In genomic region chr6:107318100-107318736, GRCh38 we compare ENCODE assay signal across 8 cellular contexts.
DNase-seq lines count a peak whose midpoint lies in the region; ATAC-seq lines count a peak whose summit lies in the region.

No MANE protein-coding gene starts in this region.

- H3K4me1 Mint-ChIP-seq in activated naive CD8-positive, alpha-beta T cell treated with anti-CD3 and anti-CD28 coated beads, Interleukin-2, amount 10 ng/mL, durations not matched to agents 7 days and 5 days = peaks cover 6% of the 10 kb centered on the region

- peaks cover 6% of the 10 kb centered on the region for H3K36me3 Mint-ChIP-seq in activated naive CD8-positive, alpha-beta T cell treated with anti-CD3 and anti-CD28 coated beads, Interleukin-2, amount 10 ng/mL, durations not matched to agents 7 days and 5 days

- no peak overlapping the region for H3K27ac ChIP-seq in right cardiac atrium (ENCODE audit: low read length)

- POLR2A ChIA-PET in activated naive CD8-positive, alpha-beta T cell treated with anti-CD3 and anti-CD28 coated beads, Interleukin-2, amount 10 ng/mL, durations not matched to agents 7 days and 5 days (lab: Charles Lee) = interaction anchor here (0.8 to 2.0 kb wide), 6 partner anchors 141 to 530 kb away, joined by 3 to 16 read pairs (median 3); partner anchors contain the start of gene PDSS2

- ATAC-seq in HG03520 (IDR thresholded peaks at IDR 0.05; ENCODE audit: unreplicated experiment) (peak; percentile 58), right cardiac atrium (peak; percentile 89 to 90)
- peak; percentile 72 for ATAC-seq in activated naive CD8-positive, alpha-beta T cell treated with anti-CD3 and anti-CD28 coated beads, Interleukin-2, amount 10 ng/mL, durations not matched to agents 7 days and 5 days (ENCODE audit: low read depth)

- 57% methylated on average over 9 of the region's 9 CpGs for WGBS in right cardiac atrium

- H3K27me3 Mint-ChIP-seq in activated naive CD8-positive, alpha-beta T cell treated with anti-CD3 and anti-CD28 coated beads, Interleukin-2, amount 10 ng/mL, durations not matched to agents 7 days and 5 days = no peaks in the 10 kb centered on the region

- no peak overlapping the region for H3K4me3 ChIP-seq in right cardiac atrium (ENCODE audit: low read length)
- H3K4me3 ChIP-seq in skeletal muscle cell (ENCODE audit: low read depth, low read length) = no peak overlapping the region

- H3K9me3 Mint-ChIP-seq in activated naive CD8-positive, alpha-beta T cell treated with anti-CD3 and anti-CD28 coated beads, Interleukin-2, amount 10 ng/mL, durations not matched to agents 7 days and 5 days = no peaks in the 10 kb centered on the region

- peak; percentile 81 for DNase-seq in DMS 273 (lab: John Stamatoyannopoulos, UW; ENCODE audit: unreplicated experiment)
- DNase-seq in GM19240 (ENCODE audit: insufficient read length, low spot score) = peak; percentile 25
- peak; percentile 42 to 81 for DNase-seq in NOMO-1 (lab: John Stamatoyannopoulos, UW; ENCODE audit: unreplicated experiment in 2 of 2)
- peak; percentile 33 for DNase-seq in activated naive CD8-positive, alpha-beta T cell treated with anti-CD3 and anti-CD28 coated beads, Interleukin-2, amount 10 ng/mL, durations not matched to agents 7 days and 5 days
- peak; percentile 40 to 75 (median 63) for DNase-seq in right cardiac atrium
- peak; percentile 16 for DNase-seq in skeletal muscle cell (ENCODE audit: low read depth)
- no peak for DNase-seq in posterior vena cava (ENCODE audit: low spot score)

- no peaks in the 10 kb centered on the region for H3K4me1 ChIP-seq in right cardiac atrium (ENCODE audit: control insufficient read depth, insufficient read depth, low read length)

- H3K4me3 Mint-ChIP-seq in activated naive CD8-positive, alpha-beta T cell treated with anti-CD3 and anti-CD28 coated beads, Interleukin-2, amount 10 ng/mL, durations not matched to agents 7 days and 5 days = no peak overlapping the region

- H3K27ac Mint-ChIP-seq in activated naive CD8-positive, alpha-beta T cell treated with anti-CD3 and anti-CD28 coated beads, Interleukin-2, amount 10 ng/mL, durations not matched to agents 7 days and 5 days = no peak overlapping the region

- H3K27me3 ChIP-seq in right cardiac atrium (ENCODE audit: control insufficient read depth, insufficient read depth) = no peaks in the 10 kb centered on the region

- intact Hi-C loops in right cardiac atrium (cut with DNase I) = loop anchor here in 1 of 4 donors (10.0 kb wide), 1 partner anchor 387 kb away; no protein-coding TSS in a partner anchor
- intact Hi-C loops in posterior vena cava (cut with DNase I) = no loop called here

- H3K9me3 ChIP-seq in right cardiac atrium (ENCODE audit: control insufficient read depth, low read length) = no peaks in the 10 kb centered on the region
